In the genomic region with DNA sequence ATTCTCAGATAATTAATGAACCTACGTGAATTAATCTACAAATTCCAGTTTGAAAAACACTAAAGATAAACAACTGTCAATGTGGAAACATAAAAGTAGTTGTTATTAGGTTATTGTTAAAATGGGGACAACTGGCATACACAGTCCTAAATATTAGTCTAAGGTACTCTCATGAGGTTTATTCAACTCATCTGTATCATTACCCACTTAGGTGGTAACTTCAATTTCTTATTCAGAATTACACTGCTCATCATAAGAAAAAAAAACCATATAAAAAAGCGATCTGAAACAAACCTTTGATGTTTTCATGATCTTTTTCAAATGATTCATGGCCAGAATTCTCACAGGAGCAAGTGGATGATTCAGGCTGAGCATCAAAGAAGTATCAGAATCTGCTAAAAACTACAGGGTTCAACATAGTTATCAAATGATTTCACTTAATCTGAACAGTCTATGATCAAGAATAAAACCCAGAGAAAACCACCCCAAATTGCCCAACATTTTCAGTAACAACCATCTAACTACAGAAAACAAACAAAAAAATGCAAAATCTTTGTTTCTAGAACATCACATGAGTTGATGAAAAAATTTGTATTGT, we compare ENCODE assay signal across 17 cellular contexts. TPM values are rescaled to one million over a fixed set of nuclear protein-coding genes. Genes with fewer than 3 reads are reported as not detected.
DNase-seq lines count a peak whose midpoint lies in the region; ATAC-seq, FAIRE-seq and TF ChIP-seq lines count a peak whose summit lies in the region.
"Had no signal": no experiment of that assay in that cellular context is flagged by ENCODE, and none has a peak within 500 bp of the region (broad histone marks: within the 10 kb centered on the region; RNA-seq: fewer than 3 reads in every experiment).

No MANE protein-coding gene starts in this region.

- H3K9me3 Mint-ChIP-seq in activated T-cell treated with anti-CD3 and anti-CD28 coated beads, Interleukin-2, amount 50 U/mL, for 4 hours: no peaks in the 10 kb centered on the region
- H3K9me3 Mint-ChIP-seq: CD4-positive, CD25-positive, alpha-beta regulatory T cell; CD8-positive, alpha-beta memory T cell had no signal

- FAIRE-seq in D721Med (lab: Jason Lieb, UNC): peak; percentile 51
- FAIRE-seq: A204.1, G401.6, GM19239 had no signal

- no peak for DNase-seq in activated T-cell treated with anti-CD3 and anti-CD28 coated beads, Interleukin-2, amount 50 U/mL, for 4 hours
- no peak for DNase-seq in activated T-cell treated with anti-CD3 and anti-CD28 coated beads, Interleukin-2, amount 50 U/mL, for 48 hours
- DNase-seq in D721Med (ENCODE audit: insufficient read length, low spot score): no peak
- DNase-seq in T-helper 17 cell: no peak
- DNase-seq in stromal cell of bone marrow (ENCODE audit: low read depth): peak; percentile 1
- DNase-seq in NCI-H2029 treated with DMSO at 0.1 percent for 48 hours (lab: John Stamatoyannopoulos, UW): no peak
- DNase-seq: ACHN; BE2C; C1 segment of cervical spinal cord; CD4-positive, CD25-positive, alpha-beta regulatory T cell; CD8-positive, alpha-beta memory T cell; COR-L47; GM23248 had no signal

- H3K4me3 Mint-ChIP-seq in activated T-cell treated with anti-CD3 and anti-CD28 coated beads, Interleukin-2, amount 50 U/mL, for 4 hours: no peak overlapping the region
- no peak overlapping the region for H3K4me3 Mint-ChIP-seq in T-helper 17 cell
- H3K4me3 Mint-ChIP-seq: CD4-positive, CD25-positive, alpha-beta regulatory T cell; CD8-positive, alpha-beta memory T cell had no signal

- ATAC-seq in activated T-cell treated with anti-CD3 and anti-CD28 coated beads, Interleukin-2, amount 50 U/mL, for 4 hours: peak; percentile 69 to 72
- ATAC-seq in T-helper 17 cell: no peak

- TF ChIP-seq CTCF in D721Med (IDR thresholded peaks at IDR 0.05; ENCODE audit: insufficient read depth, missing control alignments): no peak

- peak overlapping the region; percentile 75 for H3K27ac Mint-ChIP-seq in T-helper 17 cell
- H3K27ac Mint-ChIP-seq: CD4-positive, CD25-positive, alpha-beta regulatory T cell had no signal

- H3K4me1 Mint-ChIP-seq in activated T-cell treated with anti-CD3 and anti-CD28 coated beads, Interleukin-2, amount 50 U/mL, for 4 hours (ENCODE audit: low read depth): peaks cover 9% of the 10 kb centered on the region
- H3K4me1 Mint-ChIP-seq in T-helper 17 cell: peaks cover 9% of the 10 kb centered on the region

- no peaks in the 10 kb centered on the region for H3K27me3 Mint-ChIP-seq in activated T-cell treated with anti-CD3 and anti-CD28 coated beads, Interleukin-2, amount 50 U/mL, for 4 hours (ENCODE audit: low read depth)
- H3K27me3 Mint-ChIP-seq in T-helper 17 cell: no peaks in the 10 kb centered on the region
- H3K27me3 Mint-ChIP-seq: CD4-positive, CD25-positive, alpha-beta regulatory T cell; CD8-positive, alpha-beta memory T cell had no signal

- peaks cover 50% of the 10 kb centered on the region for H3K36me3 Mint-ChIP-seq in activated T-cell treated with anti-CD3 and anti-CD28 coated beads, Interleukin-2, amount 50 U/mL, for 4 hours (ENCODE audit: insufficient read depth)
- H3K36me3 Mint-ChIP-seq in T-helper 17 cell (ENCODE audit: low read depth): peaks cover 8% of the 10 kb centered on the region

- H3K9me3 ChIP-seq in T-helper 17 cell (ENCODE audit: control insufficient read depth, low read length, poor library complexity, severe bottlenecking): no peaks in the 10 kb centered on the region
- H3K9me3 ChIP-seq: BE2C, HAP-1 had no signal

RNA-seq across cellular contexts. Expression of gene HEATR1, which starts 13.7 kb away (rescaled TPM):
- 100 to 1,000 TPM; 113 to 126 (median 120) TPM for total RNA-seq in activated T-cell treated with anti-CD3 and anti-CD28 coated beads, Interleukin-2, amount 50 U/mL, for 4 hours
- total RNA-seq in T-helper 17 cell: 10 to 100 TPM; 34.2 to 45.6 TPM
